ENCODE assay signal across 8 cellular contexts in the genomic region with DNA sequence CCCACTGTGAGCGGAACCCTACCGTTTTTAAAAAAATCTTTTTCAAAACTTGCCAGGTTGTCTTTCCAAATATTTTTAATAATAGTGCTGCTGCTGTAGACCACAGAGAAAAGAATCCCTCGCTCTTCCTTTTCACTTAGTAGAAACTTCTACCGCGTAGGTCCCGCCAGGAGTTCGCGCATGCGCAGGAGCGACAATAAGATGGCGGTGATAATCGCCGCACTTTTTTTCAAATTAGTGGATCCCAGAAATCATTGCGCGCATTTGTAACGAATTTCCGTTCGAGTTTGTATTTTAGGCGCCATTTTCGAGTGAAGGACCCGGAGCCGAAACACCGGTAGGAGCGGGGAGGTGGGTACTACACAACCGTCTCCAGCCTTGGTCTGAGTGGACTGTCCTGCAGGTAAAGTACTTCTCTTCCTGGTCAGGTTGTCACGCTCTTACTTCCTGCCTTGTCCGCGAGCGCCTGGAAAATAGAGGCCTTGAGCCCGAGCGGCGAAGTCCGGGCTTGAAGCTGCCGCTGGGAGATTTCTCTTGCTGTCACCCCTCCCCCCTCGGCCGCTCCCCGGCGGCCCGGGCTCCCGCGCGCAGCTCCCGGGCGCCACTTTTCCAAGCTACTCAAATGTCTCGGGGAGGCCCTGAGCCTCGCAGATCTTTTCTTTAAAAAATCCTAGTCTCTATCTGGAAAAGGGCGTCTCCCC. TPM values are rescaled to one million over a fixed set of nuclear protein-coding genes. Genes with fewer than 3 reads are reported as not detected.
DNase-seq lines count a peak whose midpoint lies in the region; ATAC-seq and TF ChIP-seq lines count a peak whose summit lies in the region.

A gene (plus strand): TSS at position 304 of the 701 bp plus-strand sequence. CDS start 1,177 bp downstream, outside the sequence.

- peak within 1 kb of the TSS; percentile 95 for H3K4me3 Mint-ChIP-seq in natural killer cell treated with Interleukin-12 subunit alpha and Interleukin-12 subunit beta and Interleukin-15 and Interleukin-18, amount 100 ng/mL, for 72 hours
- H3K4me3 Mint-ChIP-seq in stimulated activated naive CD8-positive, alpha-beta T cell treated with anti-CD3 and anti-CD28 coated beads, Interleukin-15, amount 100 ng/mL, for 72 hours, result peak within 1 kb of the TSS; percentile 95 to 97

- peaks cover 24% of the 10 kb centered on the region for H3K36me3 Mint-ChIP-seq in natural killer cell treated with Interleukin-12 subunit alpha and Interleukin-12 subunit beta and Interleukin-15 and Interleukin-18, amount 100 ng/mL, for 72 hours

- ATAC-seq in natural killer cell treated with Interleukin-12 subunit alpha and Interleukin-12 subunit beta and Interleukin-15 and Interleukin-18, amount 100 ng/mL, for 72 hours, result peak; percentile 75 to 83
- peak; percentile 68 for ATAC-seq in stimulated activated naive CD8-positive, alpha-beta T cell treated with anti-CD3 and anti-CD28 coated beads, Interleukin-15, amount 100 ng/mL, for 72 hours

- peaks cover 36 to 54% of the 10 kb centered on the region in 2 donors for H3K4me1 Mint-ChIP-seq in natural killer cell treated with Interleukin-12 subunit alpha and Interleukin-12 subunit beta and Interleukin-15 and Interleukin-18, amount 100 ng/mL, for 72 hours (ENCODE audit: low read depth in 2 of 2)
- peaks cover 39% of the 10 kb centered on the region for H3K4me1 Mint-ChIP-seq in stimulated activated naive CD8-positive, alpha-beta T cell treated with anti-CD3 and anti-CD28 coated beads, Interleukin-15, amount 100 ng/mL, for 72 hours

- no peak for TF ChIP-seq CTCF in fibroblast of the aortic adventitia (IDR thresholded peaks at IDR 0.05; ENCODE audit: insufficient read depth, low read length)

- peak; percentile 96 for DNase-seq in ELR (ENCODE audit: low read depth)
- peak; percentile 87 to 89 for DNase-seq in HAP-1 (ENCODE audit: low spot score in 2 of 2)
- peak; percentile 79 for DNase-seq in MG63
- peak; percentile 88 to 89 for DNase-seq in SHP77 (lab: John Stamatoyannopoulos, UW)
- peak; percentile 70 for DNase-seq in activated T-helper 9 cell treated with anti-CD3 and anti-CD28 coated beads, Interleukin-2, amount 50 U/mL, for 16 hours (ENCODE audit: low read depth)
- DNase-seq in fibroblast of the aortic adventitia (ENCODE audit: low read depth), result peak; percentile 96
- peak; percentile 87 for DNase-seq in natural killer cell treated with Interleukin-12 subunit alpha and Interleukin-12 subunit beta and Interleukin-15 and Interleukin-18, amount 100 ng/mL, for 72 hours (ENCODE audit: low spot score)
- DNase-seq in stimulated activated naive CD8-positive, alpha-beta T cell treated with anti-CD3 and anti-CD28 coated beads, Interleukin-15, amount 100 ng/mL, for 72 hours, result peak; percentile 82 to 86

- H3K4me3 ChIP-seq in HAP-1 (peak within 1 kb of the TSS; percentile 91), MG63 (peak within 1 kb of the TSS; percentile 68), fibroblast of the aortic adventitia (ENCODE audit: low read depth, low read length) (peak within 1 kb of the TSS; percentile 99)

- in situ Hi-C loops in HAP-1 (cut with MboI; ENCODE audit: low sequenced_read_pairs), result no loop called here

- no peaks in the 10 kb centered on the region for H3K27me3 Mint-ChIP-seq in natural killer cell treated with Interleukin-12 subunit alpha and Interleukin-12 subunit beta and Interleukin-15 and Interleukin-18, amount 100 ng/mL, for 72 hours
- no peaks in the 10 kb centered on the region for H3K27me3 Mint-ChIP-seq in stimulated activated naive CD8-positive, alpha-beta T cell treated with anti-CD3 and anti-CD28 coated beads, Interleukin-15, amount 100 ng/mL, for 72 hours

- H3K27me3 ChIP-seq in HAP-1 (ENCODE audit: low read depth) (no peaks in the 10 kb centered on the region), MG63 (no peaks in the 10 kb centered on the region)

- H3K9me3 ChIP-seq in HAP-1 (no peaks in the 10 kb centered on the region), MG63 (no peaks in the 10 kb centered on the region)

- H3K36me3 ChIP-seq in HAP-1 (replicated peaks), result peaks cover 35% of the 10 kb centered on the region
- peaks cover 43% of the 10 kb centered on the region for H3K36me3 ChIP-seq in MG63

- H3K9me3 Mint-ChIP-seq in natural killer cell treated with Interleukin-12 subunit alpha and Interleukin-12 subunit beta and Interleukin-15 and Interleukin-18, amount 100 ng/mL, for 72 hours, result no peaks in the 10 kb centered on the region
- H3K9me3 Mint-ChIP-seq in stimulated activated naive CD8-positive, alpha-beta T cell treated with anti-CD3 and anti-CD28 coated beads, Interleukin-15, amount 100 ng/mL, for 72 hours, result no peaks in the 10 kb centered on the region

- peaks cover 4% of the 10 kb centered on the region for H3K4me1 ChIP-seq in HAP-1

- peak within 1 kb of the TSS; percentile 100 for H3K27ac Mint-ChIP-seq in natural killer cell treated with Interleukin-12 subunit alpha and Interleukin-12 subunit beta and Interleukin-15 and Interleukin-18, amount 100 ng/mL, for 72 hours
- H3K27ac Mint-ChIP-seq in stimulated activated naive CD8-positive, alpha-beta T cell treated with anti-CD3 and anti-CD28 coated beads, Interleukin-15, amount 100 ng/mL, for 72 hours, result peak within 1 kb of the TSS; percentile 98 to 100

RNA-seq across cellular contexts. Expression of the gene that starts here (rescaled TPM):
- total RNA-seq in MG63 (2014; rRNA removed; shearing (Covaris generic); ENCODE audit: low replicate concordance), result 97.7 and 253 TPM in 2 replicates
- total RNA-seq in fibroblast of the aortic adventitia (ENCODE audit: low replicate concordance), result 48.7 and 130 TPM in 2 replicates
- total RNA-seq in natural killer cell treated with Interleukin-12 subunit alpha and Interleukin-12 subunit beta and Interleukin-15 and Interleukin-18, amount 100 ng/mL, for 72 hours, result 100 to 1,000 TPM; 118 to 201 TPM

Comparison
In these comparisons a context has a peak if more than half of its experiments do, and no peak if none do; other contexts are left out.
1. Peak in every context shown above with its lines: DNase-seq, ATAC-seq and H3K4me3 ChIP-seq.